ENCODE assay signal across 8 cellular contexts in the genomic region with DNA sequence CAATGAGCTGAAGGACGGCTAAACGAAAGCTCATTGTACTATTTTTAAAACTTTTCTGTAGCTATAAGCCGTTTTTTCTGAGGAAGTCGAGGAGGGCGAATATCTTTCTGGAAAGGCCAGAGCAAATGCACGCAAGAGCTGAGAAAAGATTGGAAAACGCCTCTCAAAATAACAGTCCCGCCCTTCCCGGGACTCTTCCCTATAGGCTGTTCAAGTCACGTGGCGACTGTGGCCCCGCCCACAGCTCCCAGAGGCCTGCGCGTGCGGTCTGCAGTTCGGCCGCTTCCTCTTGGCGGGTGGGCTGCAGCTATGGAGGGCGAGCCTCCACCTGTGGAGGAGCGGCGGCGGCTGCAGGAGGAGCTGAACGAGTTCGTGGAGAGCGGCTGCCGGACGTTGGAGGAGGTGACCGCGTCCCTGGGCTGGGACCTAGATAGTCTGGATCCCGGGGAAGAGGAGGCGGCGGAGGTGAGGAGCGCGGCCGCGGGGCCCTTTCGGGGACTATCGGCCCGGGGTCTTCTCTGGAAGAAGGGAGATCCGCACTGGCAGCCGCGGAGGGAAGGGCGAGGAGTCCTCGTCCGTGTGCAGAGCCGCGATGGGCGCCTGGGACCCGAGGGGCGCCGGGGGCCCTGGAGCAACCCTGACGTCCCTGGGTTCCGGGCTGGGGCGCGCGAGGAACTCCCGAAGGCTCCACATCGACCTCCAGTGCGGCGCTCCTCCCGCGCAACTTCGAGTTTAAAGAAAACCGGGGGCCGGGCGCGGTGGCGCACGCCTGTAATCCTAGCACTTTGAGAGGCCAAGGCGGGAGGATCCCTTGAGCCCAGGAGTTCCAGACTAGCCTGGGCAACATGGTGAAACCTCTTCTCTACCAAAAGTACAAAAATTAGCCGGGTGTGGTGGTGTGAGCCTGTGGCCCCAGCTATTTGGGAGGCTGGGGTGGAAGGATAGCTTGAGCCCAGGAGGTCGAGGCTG. TPM values are rescaled to one million over a fixed set of nuclear protein-coding genes. Genes with fewer than 3 reads are reported as not detected.
DNase-seq lines count a peak whose midpoint lies in the region; ATAC-seq, FAIRE-seq and TF ChIP-seq lines count a peak whose summit lies in the region.

A gene with protein sequence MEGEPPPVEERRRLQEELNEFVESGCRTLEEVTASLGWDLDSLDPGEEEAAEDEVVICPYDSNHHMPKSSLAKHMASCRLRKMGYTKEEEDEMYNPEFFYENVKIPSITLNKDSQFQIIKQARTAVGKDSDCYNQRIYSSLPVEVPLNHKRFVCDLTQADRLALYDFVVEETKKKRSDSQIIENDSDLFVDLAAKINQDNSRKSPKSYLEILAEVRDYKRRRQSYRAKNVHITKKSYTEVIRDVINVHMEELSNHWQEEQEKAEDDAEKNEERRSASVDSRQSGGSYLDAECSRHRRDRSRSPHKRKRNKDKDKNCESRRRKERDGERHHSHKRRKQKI (plus strand): TSS at position 250 of the 969 bp plus-strand sequence. CDS start 60 bp downstream, at position 310.

- peak; percentile 73 to 96; a peak in 3 of 4 replicates for TF ChIP-seq POLR2A in HepG2 (IDR thresholded peaks at IDR 0.05; ENCODE audit: insufficient read depth in 1 of 2, low read depth in 2 of 2, low read length in 2 of 2)

- peak within 1 kb of the TSS; percentile 74 for H2AFZ ChIP-seq in HepG2 (ENCODE audit: low read length)

- peaks cover 20 to 31% (median 24%) of the 10 kb centered on the region in 11 experiments for H3K36me3 ChIP-seq in BLaER1 treated with 17β-estradiol and CSF1 and Interleukin-3, amounts not matched to agents 10 nM and 100 nM
- peaks cover 3 to 20% of the 10 kb centered on the region in 2 experiments; a peak in 4 of 5 replicates for H3K36me3 ChIP-seq in HepG2 (replicated peaks in 1 of 2; ENCODE audit: control insufficient read depth in 1 of 2, insufficient read depth in 2 of 2, low read length in 2 of 2)

- peaks cover 36% of the 10 kb centered on the region for H3K79me2 ChIP-seq in HepG2 (ENCODE audit: insufficient read depth, low read length)

- intact Hi-C loops in HepG2 (cut with micrococcal nuclease; ENCODE audit: unreplicated experiment), result loop anchor here (1.0 to 2.0 kb wide), 3 partner anchors 9 to 165 kb away; a partner anchor contains a TSS

- TF ChIP-seq EP300 in HepG2 (IDR thresholded peaks at IDR 0.05; ENCODE audit: low read depth in 2 of 2, low read length in 2 of 2) (no peak), HepG2 (CRISPR knock-in tag; IDR thresholded peaks at IDR 0.05; ENCODE audit: borderline replicate concordance) (peak; percentile 33; the same call in 1 of the 2 replicates)

- peak; percentile 71 for FAIRE-seq in HepG2 (lab: Jason Lieb, UNC)

- peaks cover 21 to 42% (median 26%) of the 10 kb centered on the region in 10 experiments for H3K4me1 ChIP-seq in BLaER1 treated with 17β-estradiol and CSF1 and Interleukin-3, amounts not matched to agents 10 nM and 100 nM
- peaks cover 34% of the 10 kb centered on the region for H3K4me1 ChIP-seq in HepG2 (ENCODE audit: insufficient read depth, low read length)

- DNase-seq in NCI-H748 (lab: John Stamatoyannopoulos, UW; ENCODE audit: unreplicated experiment) (peak; percentile 98), dermis blood vessel endothelial cell (peak; percentile 95), HepG2 (ENCODE audit: low spot score) (peak; percentile 93)
- DNase-seq in activated CD4-positive, alpha-beta T cell treated with anti-CD3 and anti-CD28 coated beads, Interleukin-2, amount 50 U/mL, for 1 hour, result peak; percentile 91
- DNase-seq in stimulated activated CD4-positive, alpha-beta T cell treated with anti-CD3 and anti-CD28 coated beads, Interleukin-4, amount 100 ng/mL, for 1 hour, result peak; percentile 93

- no TSS peak for BruUV-seq in HepG2 (replicated peaks; lab: Mats Ljungman, UMichigan)

- peaks cover 12 to 39% (median 33%) of the 10 kb centered on the region in 11 experiments; a peak in 19 of 22 replicates for H4K20me1 ChIP-seq in BLaER1 treated with 17β-estradiol and CSF1 and Interleukin-3, amounts not matched to agents 10 nM and 100 nM
- H4K20me1 ChIP-seq in HepG2 (ENCODE audit: insufficient read depth, low read length), result peaks cover 30% of the 10 kb centered on the region

- in situ Hi-C loops in HepG2 (cut with HindIII; ENCODE audit: extremely low pct_ligation_motif_present, low pct_unique_long_range_greater_than_20kb), result no loop called here

- CTCF ChIA-PET in HepG2 (lab: Yijun Ruan, JAX; ENCODE audit: low intra/inter-chr PET ratio, low total read pairs), result no interaction called here

- H3K9me3 ChIP-seq in BLaER1 treated with 17β-estradiol and CSF1 and Interleukin-3, amounts not matched to agents 10 nM and 100 nM (replicated peaks in 1 of 11), result no peaks in the 10 kb centered on the region
- H3K9me3 ChIP-seq in HepG2 (ENCODE audit: low read length), result no peaks in the 10 kb centered on the region

- WGBS in HepG2 (ENCODE audit: low lambda C conversion rate), result 2% methylated on average over 32 of the region's 72 CpGs

- peak within 1 kb of the TSS; percentile 89 to 99 (median 96) for H3K4me3 ChIP-seq in BLaER1 treated with 17β-estradiol and CSF1 and Interleukin-3, amounts not matched to agents 10 nM and 100 nM
- H3K4me3 ChIP-seq in HepG2 (replicated peaks in 1 of 3; ENCODE audit: insufficient read depth in 1 of 3, low read depth in 2 of 3, low read length in 3 of 3), result peak within 1 kb of the TSS; percentile 77 to 88 (median 86)

- peak within 1 kb of the TSS; percentile 87 to 94 (median 90) for H3K9ac ChIP-seq in BLaER1 treated with 17β-estradiol and CSF1 and Interleukin-3, amounts not matched to agents 10 nM and 100 nM
- peak within 1 kb of the TSS; percentile 90 for H3K9ac ChIP-seq in HepG2 (ENCODE audit: insufficient read depth, low read depth, low read length)

- no peak for TF ChIP-seq RAD21 in HepG2 (CRISPR knock-in tag; IDR thresholded peaks at IDR 0.05)

- no peaks in the 10 kb centered on the region for H3K27me3 ChIP-seq in BLaER1 treated with 17β-estradiol and CSF1 and Interleukin-3, amounts not matched to agents 10 nM and 100 nM
- no peaks in the 10 kb centered on the region for H3K27me3 ChIP-seq in HepG2 (ENCODE audit: control insufficient read depth in 1 of 2, insufficient read depth in 2 of 2, low read length in 2 of 2)

- ATAC-seq in GM19351 (IDR thresholded peaks at IDR 0.05; ENCODE audit: unreplicated experiment), result peak; percentile 99
- ATAC-seq in HG03521 (IDR thresholded peaks at IDR 0.05; ENCODE audit: unreplicated experiment), result peak; percentile 99
- ATAC-seq in HepG2, result peak; percentile 97

- POLR2A ChIA-PET in HepG2 (lab: Yijun Ruan, JAX), result interaction anchor here (0.7 to 2.9 kb wide), 13 partner anchors 10 to 329 kb away, joined by 3 to 37 read pairs (median 7); a partner anchor contains a TSS

- 0 out of 2 replicates have a peak, but pooled peaks have one; percentile 11 for TF ChIP-seq CTCF in HepG2 (CRISPR knock-in tag; IDR thresholded peaks at IDR 0.05)

- peak within 1 kb of the TSS; percentile 58 to 90 (median 84); a peak in 21 of 22 replicates for H3K27ac ChIP-seq in BLaER1 treated with 17β-estradiol and CSF1 and Interleukin-3, amounts not matched to agents 10 nM and 100 nM
- peak within 1 kb of the TSS; percentile 64 for H3K27ac ChIP-seq in HepG2 (ENCODE audit: extremely low read length, insufficient read depth, low read length)

- H3K4me2 ChIP-seq in BLaER1 treated with 17β-estradiol and CSF1 and Interleukin-3, amounts not matched to agents 10 nM and 100 nM, result peak within 1 kb of the TSS; percentile 80 to 95 (median 91)
- H3K4me2 ChIP-seq in HepG2 (ENCODE audit: low read depth, low read length), result peak within 1 kb of the TSS; percentile 76

RNA-seq across cellular contexts. Expression of the gene that starts here (rescaled TPM):
- total RNA-seq in dermis blood vessel endothelial cell, result 14.3 and 18.5 TPM in 2 replicates
- total RNA-seq in HepG2 (2016; rRNA removed; fragmentation: Illumina TruSeq; extraction: Trizol), result 47.5 and 82.0 TPM in 2 replicates
- 4.5 and 5.3 TPM in 2 replicates for total RNA-seq in HepG2 (2016; cell fraction: cytosol; rRNA removed; fragmentation: Illumina TruSeq; extraction: Trizol; ENCODE audit: low read depth)
- 53.2 and 86.1 TPM in 2 replicates for total RNA-seq in HepG2 (2016; cell fraction: insoluble cytoplasmic fraction; rRNA removed; fragmentation: Illumina TruSeq; extraction: Trizol)
- total RNA-seq in HepG2 (2016; cell fraction: membrane; rRNA removed; fragmentation: Illumina TruSeq; extraction: Trizol), result 13.9 and 17.5 TPM in 2 replicates
- total RNA-seq in HepG2 (2016; cell fraction: nucleus; rRNA removed; fragmentation: Illumina TruSeq; extraction: Trizol), result 32.5 and 36.4 TPM in 2 replicates
- 11.6 and 17.5 TPM in 2 replicates for polyA plus RNA-seq in HepG2 (2011; rRNA removed)
- polyA plus RNA-seq in HepG2 (2011; cell fraction: cytosol; rRNA removed), result 7.7 and 8.9 TPM in 2 replicates
- polyA plus RNA-seq in HepG2 (2011; cell fraction: nucleus; rRNA removed), result 7.9 and 11.5 TPM in 2 replicates
- 12.4 and 15.5 TPM in 2 replicates for polyA plus RNA-seq in HepG2 (2012)
- polyA plus RNA-seq in HepG2 (2016; cell fraction: cytosol; fragmentation: Illumina TruSeq; extraction: Trizol; ENCODE audit: low read depth), result 2.1 and 2.4 TPM in 2 replicates
- 53.9 and 61.3 TPM in 2 replicates for polyA plus RNA-seq in HepG2 (2016; cell fraction: insoluble cytoplasmic fraction; fragmentation: Illumina TruSeq; extraction: Trizol; ENCODE audit: low read depth)
- polyA plus RNA-seq in HepG2 (2016; cell fraction: membrane; fragmentation: Illumina TruSeq; extraction: Trizol; ENCODE audit: low read depth), result 6.2 and 7.3 TPM in 2 replicates
- polyA plus RNA-seq in HepG2 (2016; cell fraction: nucleus; fragmentation: Illumina TruSeq; extraction: Trizol; ENCODE audit: insufficient read depth, low read depth), result 40.0 and 41.7 TPM in 2 replicates
- 7.8 and 10.6 TPM in 2 replicates for polyA minus RNA-seq in HepG2 (2011; rRNA and poly(A)+ RNA removed; ENCODE audit: low replicate concordance)
- 9.2 and 11.9 TPM in 2 replicates for polyA minus RNA-seq in HepG2 (2011; cell fraction: cytosol; rRNA and poly(A)+ RNA removed)
- 28.1 and 32.1 TPM in 2 replicates for polyA minus RNA-seq in HepG2 (2011; cell fraction: nucleus; rRNA and poly(A)+ RNA removed)

Comparison
In these comparisons a context has a peak if more than half of its experiments do, and no peak if none do; other contexts are left out.
1. Peak in every context shown above with its lines: DNase-seq, ATAC-seq, H3K4me3 ChIP-seq and H3K27ac ChIP-seq.